ENCODE assay signal across 20 cellular contexts in the genomic region with DNA sequence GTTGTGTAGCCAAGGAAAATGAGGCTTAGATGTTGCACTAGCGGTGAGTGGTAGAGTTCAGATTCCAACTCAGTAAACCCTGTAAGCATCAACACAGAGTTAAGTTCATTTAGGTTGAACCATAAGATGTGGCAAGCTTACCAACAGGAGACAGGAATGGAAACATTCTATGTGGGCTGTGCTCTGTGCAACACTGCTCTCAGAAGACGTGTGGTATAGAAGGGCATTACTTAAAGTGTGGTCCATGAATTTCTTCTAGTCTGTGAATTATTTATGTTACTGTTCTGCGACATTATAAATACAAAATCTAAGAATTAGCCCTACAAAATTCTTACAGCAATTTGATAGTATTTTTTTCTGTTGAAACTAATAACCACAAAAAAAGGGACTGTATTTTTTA.
DNase-seq lines count a peak whose midpoint lies in the region; ATAC-seq, FAIRE-seq and TF ChIP-seq lines count a peak whose summit lies in the region.
"Had no signal": no experiment of that assay in that cellular context is flagged by ENCODE, and none has a peak within 500 bp of the region (broad histone marks: within the 10 kb centered on the region; RNA-seq: fewer than 3 reads in every experiment).

No MANE protein-coding gene starts in this region.

- DNase-seq in NCI-H69 (lab: John Stamatoyannopoulos, UW) (peak; percentile 8), H1 (ENCODE audit: low read depth in 1 of 2, low spot score in 2 of 2) (no peak), neural crest cell (ENCODE audit: low read depth, low spot score) (no peak), NAMALWA (ENCODE audit: low spot score) (no peak)
- DNase-seq in stimulated activated CD4-positive, alpha-beta T cell treated with anti-CD3 and anti-CD28 coated beads, Interleukin-4, amount 100 ng/mL, for 4 hours: no peak
- DNase-seq: BE2C, EL, GF-D8, GM23248, HCEC 1CT, KBM-7, NCI-H1105 treated with DMSO at 0.1 percent for 48 hours, NCI-H2029 treated with DMSO at 0.1 percent for 48 hours, NCI-H446, NCI-H526, Peyer's patch, SJCRH30 had no signal

- peak; percentile 44 to 46; a peak in 3 of 4 replicates for TF ChIP-seq RAD21 in H1 (IDR thresholded peaks at IDR 0.05 in 1 of 2, conservative IDR thresholded peaks at IDR 0.05 in 1 of 2; ENCODE audit: low read depth in 2 of 2, low read length in 2 of 2)

- no peak overlapping the region for H2BK5ac ChIP-seq in H1 (ENCODE audit: low read depth, low read length)

- H3K4me3 ChIP-seq in H1 (ENCODE audit: extremely low read depth in 1 of 4, insufficient read depth in 2 of 4, low read depth in 3 of 4, low read length in 4 of 4): no peak overlapping the region
- H3K4me3 ChIP-seq: GM23248, Peyer's patch, SJCRH30 had no signal

- no peak overlapping the region for H2BK15ac ChIP-seq in H1 (ENCODE audit: low read length)

- no peaks in the 10 kb centered on the region for H3K27me3 ChIP-seq in H1 (replicated peaks in 1 of 4; ENCODE audit: control insufficient read depth in 3 of 4, extremely low read depth in 1 of 4, insufficient read depth in 3 of 4, low read length in 3 of 4)
- H3K27me3 ChIP-seq: BE2C, Peyer's patch, SJCRH30 had no signal

- H2BK120ac ChIP-seq in H1 (replicated peaks; ENCODE audit: low read depth, low read length): no peak overlapping the region

- no peaks in the 10 kb centered on the region for H3K4me1 Mint-ChIP-seq in neural crest cell

- H3K23me2 ChIP-seq in H1 (ENCODE audit: low read depth, low read length): no peaks in the 10 kb centered on the region

- no peaks in the 10 kb centered on the region for H3K79me2 ChIP-seq in H1 (ENCODE audit: control insufficient read depth in 1 of 2, insufficient read depth in 2 of 2, low read length in 2 of 2)

- 90% methylated on average over 3 of the region's 3 CpGs; no CpG with 5 or more reads in 1 of the 2 experiments for WGBS in H1 (ENCODE audit: extremely low coverage in 1 of 2, insufficient coverage in 1 of 2, insufficient read length in 1 of 2, insufficient replicate concordance in 2 of 2, low coverage in 1 of 2, low lambda C conversion rate in 2 of 2, missing lambda C conversion rate in 1 of 2), 2 experiments

- no peak overlapping the region for H3K27ac ChIP-seq in H1 (ENCODE audit: low read depth, low read length)
- H3K27ac ChIP-seq: GM23248, Peyer's patch, SJCRH30 had no signal

- H2AFZ ChIP-seq in H1 (ENCODE audit: low read length): no peak overlapping the region
- H2AFZ ChIP-seq: GM23248 had no signal

- H3K4me3 Mint-ChIP-seq in neural crest cell: no peak overlapping the region

- H4K5ac ChIP-seq in H1 (ENCODE audit: insufficient read length, low read depth, low read length): no peak overlapping the region

- no peak overlapping the region for H3K9ac ChIP-seq in H1 (replicated peaks in 1 of 4; ENCODE audit: extremely low read depth in 1 of 4, low read depth in 3 of 4, low read length in 3 of 4)
- H3K9ac ChIP-seq: GM23248 had no signal

- no peak overlapping the region for H3K4me2 ChIP-seq in H1 (ENCODE audit: insufficient read depth in 1 of 2, low read depth in 2 of 2, low read length in 2 of 2)

- no peaks in the 10 kb centered on the region for H3K9me3 ChIP-seq in H1 (ENCODE audit: insufficient read depth in 2 of 2, low read depth in 1 of 2, low read length in 1 of 2)
- H3K9me3 ChIP-seq: BE2C, Peyer's patch, SJCRH30 had no signal

- no peaks in the 10 kb centered on the region for H3K4me1 ChIP-seq in H1 (replicated peaks in 1 of 4; ENCODE audit: control insufficient read depth in 3 of 4, insufficient read depth in 4 of 4, low read length in 3 of 4)
- H3K4me1 ChIP-seq: BE2C, Peyer's patch had no signal

- no peak for ATAC-seq in HG02885 (IDR thresholded peaks at IDR 0.05; ENCODE audit: poor library complexity, unreplicated experiment)

- no peaks in the 10 kb centered on the region for H3K36me3 Mint-ChIP-seq in neural crest cell (ENCODE audit: low read depth)

- TF ChIP-seq POLR2A in H1 (IDR thresholded peaks at IDR 0.05; ENCODE audit: control extremely low read depth in 1 of 2, low read depth in 2 of 2, low read length in 2 of 2): no peak

- no peaks in the 10 kb centered on the region for H3K9me3 Mint-ChIP-seq in neural crest cell

- no peaks in the 10 kb centered on the region for H3K36me3 ChIP-seq in H1 (ENCODE audit: control insufficient read depth in 2 of 4, insufficient read depth in 4 of 4, low read length in 3 of 4)
- H3K36me3 ChIP-seq: BE2C, Peyer's patch, SJCRH30 had no signal

- CTCF ChIA-PET in H1 (lab: Charles Lee; ENCODE audit: partially characterized antibody): interaction anchor here (0.5 to 3.3 kb wide), 3 partner anchors 11 to 272 kb away, joined by 3 to 11 read pairs (median 3); no protein-coding TSS in a partner anchor

- H3K56ac ChIP-seq in H1 (replicated peaks; ENCODE audit: insufficient read length, low read depth, low read length): no peak overlapping the region

- no peak overlapping the region for H2BK20ac ChIP-seq in H1 (ENCODE audit: low read length)

- no peak overlapping the region for H2AK5ac ChIP-seq in H1 (ENCODE audit: low read depth, low read length)

- no peak overlapping the region for H3K18ac ChIP-seq in H1 (ENCODE audit: extremely low read depth, low read length)

- H2BK12ac ChIP-seq in H1 (ENCODE audit: low read depth, low read length): no peak overlapping the region

- H3K14ac ChIP-seq in H1 (ENCODE audit: insufficient read length): no peak overlapping the region

- no peaks in the 10 kb centered on the region for H4K20me1 ChIP-seq in H1 (replicated peaks in 1 of 2; ENCODE audit: control insufficient read depth in 1 of 2, insufficient read depth in 2 of 2, low read length in 2 of 2)

- H3K27ac Mint-ChIP-seq in neural crest cell (ENCODE audit: unreplicated experiment): no peak overlapping the region

- no peak for FAIRE-seq in H1 (lab: Jason Lieb, UNC)
- FAIRE-seq: D721Med had no signal

- no peak overlapping the region for H4K91ac ChIP-seq in H1 (replicated peaks; ENCODE audit: insufficient read length, low read length)

- H4K8ac ChIP-seq in H1 (ENCODE audit: extremely low read depth, insufficient read depth, low read length): no peak overlapping the region

- H3K79me1 ChIP-seq in H1 (ENCODE audit: low read depth, low read length): no peaks in the 10 kb centered on the region

- no peaks in the 10 kb centered on the region for H3K27me3 Mint-ChIP-seq in neural crest cell (ENCODE audit: low read depth)

- POLR2A ChIA-PET in H1 (lab: Charles Lee; ENCODE audit: partially characterized antibody): no interaction called here

- TF ChIP-seq EP300 in H1 (IDR thresholded peaks at IDR 0.05; ENCODE audit: borderline replicate concordance in 1 of 2, low read depth in 2 of 2, low read length in 2 of 2): no peak

- H3K4ac ChIP-seq in H1 (replicated peaks; ENCODE audit: insufficient read length, low read depth, low read length): no peak overlapping the region

- TF ChIP-seq CTCF in GM12872 (IDR thresholded peaks at IDR 0.05; ENCODE audit: insufficient read depth, low read depth, low read length): 0 out of 3 replicates have a peak, but pooled peaks have one; percentile 15
- peak in 1 of 3 experiments; percentile 50; a peak in 1 of 4 replicates for TF ChIP-seq CTCF in H1 (IDR thresholded peaks at IDR 0.05; ENCODE audit: control extremely low read depth in 1 of 3, insufficient read depth in 1 of 3, low read depth in 1 of 3, low read length in 3 of 3)
- TF ChIP-seq CTCF in neural crest cell (conservative IDR thresholded peaks at IDR 0.05): peak; percentile 27

- no peak overlapping the region for H3K23ac ChIP-seq in H1 (ENCODE audit: insufficient read length)

TF ChIP-seq in H1, 55 proteins besides CTCF, POLR2A, EP300 and RAD21:
- TF ChIP-seq BACH1 (IDR thresholded peaks at IDR 0.05; ENCODE audit: low read length): no peak
- TF ChIP-seq KDM5A (IDR thresholded peaks at IDR 0.05; ENCODE audit: low read length): no peak
- TF ChIP-seq CHD1 (IDR thresholded peaks at IDR 0.05; ENCODE audit: low read depth, low read length): no peak
- no peak for TF ChIP-seq CEBPB (IDR thresholded peaks at IDR 0.05; ENCODE audit: low read depth, low read length)
- TF ChIP-seq, protein P1, sequence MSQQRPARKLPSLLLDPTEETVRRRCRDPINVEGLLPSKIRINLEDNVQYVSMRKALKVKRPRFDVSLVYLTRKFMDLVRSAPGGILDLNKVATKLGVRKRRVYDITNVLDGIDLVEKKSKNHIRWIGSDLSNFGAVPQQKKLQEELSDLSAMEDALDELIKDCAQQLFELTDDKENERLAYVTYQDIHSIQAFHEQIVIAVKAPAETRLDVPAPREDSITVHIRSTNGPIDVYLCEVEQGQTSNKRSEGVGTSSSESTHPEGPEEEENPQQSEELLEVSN (IDR thresholded peaks at IDR 0.05): no peak
- no peak for TF ChIP-seq KDM1A (IDR thresholded peaks at IDR 0.05; ENCODE audit: borderline replicate concordance, low read length)
- TF ChIP-seq TAF1 (IDR thresholded peaks at IDR 0.05; ENCODE audit: low read depth, low read length): no peak
- no peak for TF ChIP-seq FOSL1 (IDR thresholded peaks at IDR 0.05; ENCODE audit: insufficient read depth, low read depth, low read length)
- no peak for TF ChIP-seq TCF12 (IDR thresholded peaks at IDR 0.05; ENCODE audit: low read depth, low read length)
- no peak for TF ChIP-seq TEAD4 (IDR thresholded peaks at IDR 0.05; ENCODE audit: low read depth, low read length)
- TF ChIP-seq SP2 (IDR thresholded peaks at IDR 0.05; ENCODE audit: low read length): no peak
- no peak for TF ChIP-seq RFX5 (IDR thresholded peaks at IDR 0.05; ENCODE audit: borderline replicate concordance, low read depth, low read length)
- TF ChIP-seq, protein P2, sequence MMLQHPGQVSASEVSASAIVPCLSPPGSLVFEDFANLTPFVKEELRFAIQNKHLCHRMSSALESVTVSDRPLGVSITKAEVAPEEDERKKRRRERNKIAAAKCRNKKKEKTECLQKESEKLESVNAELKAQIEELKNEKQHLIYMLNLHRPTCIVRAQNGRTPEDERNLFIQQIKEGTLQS (IDR thresholded peaks at IDR 0.05; ENCODE audit: insufficient read depth, low read depth, low read length): no peak
